In the genomic region with DNA sequence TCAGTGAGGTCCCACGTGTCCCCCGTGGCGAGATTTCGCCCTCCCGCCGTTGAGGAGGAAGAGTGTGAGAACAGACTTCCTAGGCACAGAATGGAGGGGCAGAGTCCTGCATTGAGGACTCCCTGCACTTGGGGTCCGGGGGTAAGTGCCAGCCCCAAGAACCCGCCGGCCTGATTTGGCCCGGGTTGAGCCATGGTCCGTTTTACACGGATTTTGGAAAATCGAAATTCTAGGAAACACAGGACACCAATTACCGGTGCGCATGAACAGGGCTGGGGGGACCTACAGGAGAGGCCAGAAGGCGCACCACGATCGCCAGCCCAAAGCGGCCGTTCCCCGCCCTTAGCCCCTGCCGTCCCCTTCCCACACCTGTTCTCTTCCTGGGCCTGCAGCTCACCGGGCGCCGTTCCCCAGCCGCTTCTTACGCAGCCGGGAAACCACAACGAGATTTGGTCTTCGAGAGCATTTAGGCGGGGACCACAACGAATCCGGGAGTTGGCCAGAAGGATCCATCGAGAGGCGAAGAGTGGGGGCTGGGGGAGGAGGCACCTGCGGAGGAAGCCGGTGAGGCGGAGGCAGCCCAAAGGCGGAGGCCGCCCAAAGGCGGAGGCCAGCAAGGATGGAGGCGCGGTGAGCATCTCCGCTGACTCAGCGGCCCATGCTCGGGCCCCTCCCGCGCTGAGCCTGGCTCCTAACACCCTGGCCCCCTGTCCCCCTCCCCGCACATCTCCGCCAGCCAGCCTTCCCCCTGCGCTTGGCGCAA, we compare ENCODE assay signal across 1 cellular context.
A peak's percentile ranks its signal among the peaks of the same experiment; 100 is the strongest.
TF ChIP-seq lines count a peak whose summit lies in the region.

No MANE protein-coding gene starts in this region.

TF ChIP-seq in HepG2, 621 proteins besides CTCF, POLR2A, EP300 and RAD21 (continued from another document and continues in another):
- TF ChIP-seq, protein P1, sequence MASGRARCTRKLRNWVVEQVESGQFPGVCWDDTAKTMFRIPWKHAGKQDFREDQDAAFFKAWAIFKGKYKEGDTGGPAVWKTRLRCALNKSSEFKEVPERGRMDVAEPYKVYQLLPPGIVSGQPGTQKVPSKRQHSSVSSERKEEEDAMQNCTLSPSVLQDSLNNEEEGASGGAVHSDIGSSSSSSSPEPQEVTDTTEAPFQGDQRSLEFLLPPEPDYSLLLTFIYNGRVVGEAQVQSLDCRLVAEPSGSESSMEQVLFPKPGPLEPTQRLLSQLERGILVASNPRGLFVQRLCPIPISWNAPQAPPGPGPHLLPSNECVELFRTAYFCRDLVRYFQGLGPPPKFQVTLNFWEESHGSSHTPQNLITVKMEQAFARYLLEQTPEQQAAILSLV (CRISPR knock-in tag; IDR thresholded peaks at IDR 0.05; ENCODE audit: borderline replicate concordance), result no peak; the same call in 1 of the 2 replicates
- TF ChIP-seq ZNF256 (CRISPR knock-in tag; conservative IDR thresholded peaks at IDR 0.05) (0 out of 2 replicates have a peak, but pooled peaks have one; percentile 10), JARID2 (CRISPR knock-in tag; IDR thresholded peaks at IDR 0.05; ENCODE audit: insufficient replicate concordance) (no peak), TP53 (CRISPR knock-in tag; conservative IDR thresholded peaks at IDR 0.05) (no peak), ZNF468 (CRISPR knock-in tag; IDR thresholded peaks at IDR 0.05) (no peak), DR1 (CRISPR knock-in tag; IDR thresholded peaks at IDR 0.05) (no peak), CCDC6 (CRISPR knock-in tag; IDR thresholded peaks at IDR 0.05) (peak; percentile 48; the same call in 1 of the 2 replicates), PITX1 (CRISPR knock-in tag; IDR thresholded peaks at IDR 0.05) (no peak), ZNF263 (CRISPR knock-in tag; IDR thresholded peaks at IDR 0.05) (no peak), ZNF354B (CRISPR knock-in tag; IDR thresholded peaks at IDR 0.05) (no peak), ZNF607 (CRISPR knock-in tag; IDR thresholded peaks at IDR 0.05; ENCODE audit: borderline replicate concordance) (0 out of 2 replicates have a peak, but pooled peaks have one; percentile 7), TOE1 (CRISPR knock-in tag; IDR thresholded peaks at IDR 0.05) (0 out of 2 replicates have a peak, but pooled peaks have one; percentile 3), ZNF720 (CRISPR knock-in tag; IDR thresholded peaks at IDR 0.05) (no peak), ZFP1 (CRISPR knock-in tag; IDR thresholded peaks at IDR 0.05) (no peak), HNRNPK (IDR thresholded peaks at IDR 0.05; ENCODE audit: low read depth, low read length, poor library complexity, severe bottlenecking) (peak; percentile 82), AGO2 (optimal IDR thresholded peaks at IDR 0.05; ENCODE audit: low read depth, low read length) (peak; percentile 15), ZNF460 (CRISPR knock-in tag; IDR thresholded peaks at IDR 0.05; ENCODE audit: borderline replicate concordance) (no peak), EEA1 (CRISPR knock-in tag; IDR thresholded peaks at IDR 0.05; ENCODE audit: borderline replicate concordance) (no peak), ZNF672 (CRISPR knock-in tag; IDR thresholded peaks at IDR 0.05) (no peak), TARDBP (CRISPR knock-in tag; IDR thresholded peaks at IDR 0.05) (peak; percentile 53; the same call in 1 of the 2 replicates), ZNF225 (CRISPR knock-in tag; IDR thresholded peaks at IDR 0.05) (0 out of 2 replicates have a peak, but pooled peaks have one; percentile 10), ZKSCAN8 (CRISPR knock-in tag; IDR thresholded peaks at IDR 0.05; ENCODE audit: borderline replicate concordance) (no peak), RFXAP (CRISPR knock-in tag; IDR thresholded peaks at IDR 0.05; ENCODE audit: borderline replicate concordance) (no peak), ZBTB38 (CRISPR knock-in tag; IDR thresholded peaks at IDR 0.05) (peak; percentile 82), MAFK (conservative IDR thresholded peaks at IDR 0.05 in 1 of 2, IDR thresholded peaks at IDR 0.05 in 1 of 2; ENCODE audit: low read length in 2 of 2) (peak; percentile 38 to 62), TBX2 (CRISPR knock-in tag; IDR thresholded peaks at IDR 0.05; ENCODE audit: borderline replicate concordance) (peak; percentile 41; the same call in 1 of the 2 replicates), ZNF44 (CRISPR knock-in tag; IDR thresholded peaks at IDR 0.05) (no peak)
- TF ChIP-seq, protein P2, sequence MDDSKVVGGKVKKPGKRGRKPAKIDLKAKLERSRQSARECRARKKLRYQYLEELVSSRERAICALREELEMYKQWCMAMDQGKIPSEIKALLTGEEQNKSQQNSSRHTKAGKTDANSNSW (CRISPR knock-in tag; IDR thresholded peaks at IDR 0.05; ENCODE audit: borderline replicate concordance), result no peak
- TF ChIP-seq, protein P3, sequence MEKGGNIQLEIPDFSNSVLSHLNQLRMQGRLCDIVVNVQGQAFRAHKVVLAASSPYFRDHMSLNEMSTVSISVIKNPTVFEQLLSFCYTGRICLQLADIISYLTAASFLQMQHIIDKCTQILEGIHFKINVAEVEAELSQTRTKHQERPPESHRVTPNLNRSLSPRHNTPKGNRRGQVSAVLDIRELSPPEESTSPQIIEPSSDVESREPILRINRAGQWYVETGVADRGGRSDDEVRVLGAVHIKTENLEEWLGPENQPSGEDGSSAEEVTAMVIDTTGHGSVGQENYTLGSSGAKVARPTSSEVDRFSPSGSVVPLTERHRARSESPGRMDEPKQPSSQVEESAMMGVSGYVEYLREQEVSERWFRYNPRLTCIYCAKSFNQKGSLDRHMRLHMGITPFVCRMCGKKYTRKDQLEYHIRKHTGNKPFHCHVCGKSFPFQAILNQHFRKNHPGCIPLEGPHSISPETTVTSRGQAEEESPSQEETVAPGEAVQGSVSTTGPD (CRISPR knock-in tag; IDR thresholded peaks at IDR 0.05), result no peak
- TF ChIP-seq, protein P4, sequence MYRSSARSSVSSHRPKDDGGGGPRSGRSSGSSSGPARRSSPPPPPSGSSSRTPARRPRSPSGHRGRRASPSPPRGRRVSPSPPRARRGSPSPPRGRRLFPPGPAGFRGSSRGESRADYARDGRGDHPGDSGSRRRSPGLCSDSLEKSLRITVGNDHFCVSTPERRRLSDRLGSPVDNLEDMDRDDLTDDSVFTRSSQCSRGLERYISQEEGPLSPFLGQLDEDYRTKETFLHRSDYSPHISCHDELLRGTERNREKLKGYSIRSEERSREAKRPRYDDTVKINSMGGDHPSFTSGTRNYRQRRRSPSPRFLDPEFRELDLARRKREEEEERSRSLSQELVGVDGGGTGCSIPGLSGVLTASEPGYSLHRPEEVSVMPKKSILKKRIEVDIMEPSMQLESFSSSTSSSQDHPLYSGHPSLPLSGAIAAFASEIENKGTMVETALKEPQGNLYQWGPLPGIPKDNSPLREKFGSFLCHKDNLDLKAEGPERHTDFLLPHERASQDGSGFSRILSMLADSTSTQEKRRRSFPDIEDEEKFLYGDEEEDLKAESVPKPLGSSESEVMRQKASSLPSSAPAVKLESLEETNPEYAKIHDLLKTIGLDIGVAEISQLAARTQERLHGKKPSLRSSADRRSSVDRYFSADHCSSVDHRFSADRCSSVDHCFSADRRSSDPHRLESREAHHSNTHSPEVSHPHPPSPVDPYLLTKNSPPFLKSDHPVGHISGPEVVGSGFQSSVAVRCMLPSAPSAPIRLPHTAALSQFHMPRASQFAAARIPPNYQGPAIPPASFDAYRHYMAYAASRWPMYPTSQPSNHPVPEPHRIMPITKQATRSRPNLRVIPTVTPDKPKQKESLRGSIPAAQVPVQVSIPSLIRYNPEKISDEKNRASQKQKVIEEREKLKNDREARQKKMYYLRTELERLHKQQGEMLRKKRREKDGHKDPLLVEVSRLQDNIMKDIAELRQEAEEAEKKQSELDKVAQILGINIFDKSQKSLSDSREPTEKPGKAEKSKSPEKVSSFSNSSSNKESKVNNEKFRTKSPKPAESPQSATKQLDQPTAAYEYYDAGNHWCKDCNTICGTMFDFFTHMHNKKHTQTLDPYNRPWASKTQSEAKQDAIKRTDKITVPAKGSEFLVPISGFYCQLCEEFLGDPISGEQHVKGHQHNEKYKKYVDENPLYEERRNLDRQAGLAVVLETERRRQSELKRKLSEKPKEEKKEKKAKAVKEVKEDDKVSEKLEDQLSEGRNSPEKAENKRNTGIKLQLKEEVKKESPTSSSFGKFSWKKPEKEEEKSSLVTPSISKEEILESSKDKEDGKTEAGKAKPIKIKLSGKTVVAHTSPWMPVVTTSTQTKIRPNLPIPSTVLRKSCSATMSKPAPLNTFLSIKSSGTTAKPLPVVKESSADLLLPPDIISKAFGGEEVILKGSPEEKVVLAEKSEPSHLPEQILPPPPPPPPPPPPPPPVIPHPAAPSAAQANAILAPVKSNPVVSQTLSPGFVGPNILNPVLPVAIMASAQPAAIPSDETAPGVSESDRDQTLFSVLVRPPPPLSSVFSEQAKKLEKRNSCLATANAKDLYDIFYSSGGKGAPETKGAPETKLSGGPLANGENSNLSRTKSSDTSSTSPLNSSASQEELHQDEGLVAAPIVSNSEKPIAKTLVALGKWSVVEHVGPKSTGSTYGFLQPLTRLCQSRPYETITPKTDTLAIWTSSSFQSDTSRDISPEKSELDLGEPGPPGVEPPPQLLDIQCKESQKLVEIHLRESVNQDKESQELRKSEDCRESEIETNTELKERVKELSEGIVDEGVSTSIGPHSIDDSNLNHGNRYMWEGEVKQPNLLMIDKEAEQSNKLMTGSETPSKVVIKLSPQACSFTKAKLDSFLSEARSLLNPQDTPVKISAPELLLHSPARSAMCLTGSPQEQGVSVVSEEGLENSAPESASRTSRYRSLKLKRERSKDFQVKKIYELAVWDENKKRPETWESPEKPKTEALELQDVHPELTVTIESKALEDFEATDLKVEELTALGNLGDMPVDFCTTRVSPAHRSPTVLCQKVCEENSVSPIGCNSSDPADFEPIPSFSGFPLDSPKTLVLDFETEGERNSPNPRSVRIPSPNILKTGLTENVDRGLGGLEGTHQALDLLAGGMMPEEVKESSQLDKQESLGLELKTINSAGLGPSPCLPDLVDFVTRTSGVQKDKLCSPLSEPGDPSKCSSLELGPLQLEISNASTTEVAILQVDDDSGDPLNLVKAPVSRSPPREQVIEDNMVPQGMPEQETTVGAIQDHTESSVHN (CRISPR knock-in tag; IDR thresholded peaks at IDR 0.05), result no peak
- TF ChIP-seq, protein P5, sequence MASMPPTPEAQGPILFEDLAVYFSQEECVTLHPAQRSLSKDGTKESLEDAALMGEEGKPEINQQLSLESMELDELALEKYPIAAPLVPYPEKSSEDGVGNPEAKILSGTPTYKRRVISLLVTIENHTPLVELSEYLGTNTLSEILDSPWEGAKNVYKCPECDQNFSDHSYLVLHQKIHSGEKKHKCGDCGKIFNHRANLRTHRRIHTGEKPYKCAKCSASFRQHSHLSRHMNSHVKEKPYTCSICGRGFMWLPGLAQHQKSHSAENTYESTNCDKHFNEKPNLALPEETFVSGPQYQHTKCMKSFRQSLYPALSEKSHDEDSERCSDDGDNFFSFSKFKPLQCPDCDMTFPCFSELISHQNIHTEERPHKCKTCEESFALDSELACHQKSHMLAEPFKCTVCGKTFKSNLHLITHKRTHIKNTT (CRISPR knock-in tag; IDR thresholded peaks at IDR 0.05), result no peak
- TF ChIP-seq, protein P6, sequence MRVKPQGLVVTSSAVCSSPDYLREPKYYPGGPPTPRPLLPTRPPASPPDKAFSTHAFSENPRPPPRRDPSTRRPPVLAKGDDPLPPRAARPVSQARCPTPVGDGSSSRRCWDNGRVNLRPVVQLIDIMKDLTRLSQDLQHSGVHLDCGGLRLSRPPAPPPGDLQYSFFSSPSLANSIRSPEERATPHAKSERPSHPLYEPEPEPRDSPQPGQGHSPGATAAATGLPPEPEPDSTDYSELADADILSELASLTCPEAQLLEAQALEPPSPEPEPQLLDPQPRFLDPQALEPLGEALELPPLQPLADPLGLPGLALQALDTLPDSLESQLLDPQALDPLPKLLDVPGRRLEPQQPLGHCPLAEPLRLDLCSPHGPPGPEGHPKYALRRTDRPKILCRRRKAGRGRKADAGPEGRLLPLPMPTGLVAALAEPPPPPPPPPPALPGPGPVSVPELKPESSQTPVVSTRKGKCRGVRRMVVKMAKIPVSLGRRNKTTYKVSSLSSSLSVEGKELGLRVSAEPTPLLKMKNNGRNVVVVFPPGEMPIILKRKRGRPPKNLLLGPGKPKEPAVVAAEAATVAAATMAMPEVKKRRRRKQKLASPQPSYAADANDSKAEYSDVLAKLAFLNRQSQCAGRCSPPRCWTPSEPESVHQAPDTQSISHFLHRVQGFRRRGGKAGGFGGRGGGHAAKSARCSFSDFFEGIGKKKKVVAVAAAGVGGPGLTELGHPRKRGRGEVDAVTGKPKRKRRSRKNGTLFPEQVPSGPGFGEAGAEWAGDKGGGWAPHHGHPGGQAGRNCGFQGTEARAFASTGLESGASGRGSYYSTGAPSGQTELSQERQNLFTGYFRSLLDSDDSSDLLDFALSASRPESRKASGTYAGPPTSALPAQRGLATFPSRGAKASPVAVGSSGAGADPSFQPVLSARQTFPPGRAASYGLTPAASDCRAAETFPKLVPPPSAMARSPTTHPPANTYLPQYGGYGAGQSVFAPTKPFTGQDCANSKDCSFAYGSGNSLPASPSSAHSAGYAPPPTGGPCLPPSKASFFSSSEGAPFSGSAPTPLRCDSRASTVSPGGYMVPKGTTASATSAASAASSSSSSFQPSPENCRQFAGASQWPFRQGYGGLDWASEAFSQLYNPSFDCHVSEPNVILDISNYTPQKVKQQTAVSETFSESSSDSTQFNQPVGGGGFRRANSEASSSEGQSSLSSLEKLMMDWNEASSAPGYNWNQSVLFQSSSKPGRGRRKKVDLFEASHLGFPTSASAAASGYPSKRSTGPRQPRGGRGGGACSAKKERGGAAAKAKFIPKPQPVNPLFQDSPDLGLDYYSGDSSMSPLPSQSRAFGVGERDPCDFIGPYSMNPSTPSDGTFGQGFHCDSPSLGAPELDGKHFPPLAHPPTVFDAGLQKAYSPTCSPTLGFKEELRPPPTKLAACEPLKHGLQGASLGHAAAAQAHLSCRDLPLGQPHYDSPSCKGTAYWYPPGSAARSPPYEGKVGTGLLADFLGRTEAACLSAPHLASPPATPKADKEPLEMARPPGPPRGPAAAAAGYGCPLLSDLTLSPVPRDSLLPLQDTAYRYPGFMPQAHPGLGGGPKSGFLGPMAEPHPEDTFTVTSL (CRISPR knock-in tag; IDR thresholded peaks at IDR 0.05; ENCODE audit: borderline replicate concordance), result no peak
- TF ChIP-seq, protein P7, sequence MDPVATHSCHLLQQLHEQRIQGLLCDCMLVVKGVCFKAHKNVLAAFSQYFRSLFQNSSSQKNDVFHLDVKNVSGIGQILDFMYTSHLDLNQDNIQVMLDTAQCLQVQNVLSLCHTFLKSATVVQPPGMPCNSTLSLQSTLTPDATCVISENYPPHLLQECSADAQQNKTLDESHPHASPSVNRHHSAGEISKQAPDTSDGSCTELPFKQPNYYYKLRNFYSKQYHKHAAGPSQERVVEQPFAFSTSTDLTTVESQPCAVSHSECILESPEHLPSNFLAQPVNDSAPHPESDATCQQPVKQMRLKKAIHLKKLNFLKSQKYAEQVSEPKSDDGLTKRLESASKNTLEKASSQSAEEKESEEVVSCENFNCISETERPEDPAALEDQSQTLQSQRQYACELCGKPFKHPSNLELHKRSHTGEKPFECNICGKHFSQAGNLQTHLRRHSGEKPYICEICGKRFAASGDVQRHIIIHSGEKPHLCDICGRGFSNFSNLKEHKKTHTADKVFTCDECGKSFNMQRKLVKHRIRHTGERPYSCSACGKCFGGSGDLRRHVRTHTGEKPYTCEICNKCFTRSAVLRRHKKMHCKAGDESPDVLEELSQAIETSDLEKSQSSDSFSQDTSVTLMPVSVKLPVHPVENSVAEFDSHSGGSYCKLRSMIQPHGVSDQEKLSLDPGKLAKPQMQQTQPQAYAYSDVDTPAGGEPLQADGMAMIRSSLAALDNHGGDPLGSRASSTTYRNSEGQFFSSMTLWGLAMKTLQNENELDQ (CRISPR knock-in tag; IDR thresholded peaks at IDR 0.05; ENCODE audit: borderline replicate concordance), result peak; percentile 56; the same call in 1 of the 2 replicates
